Comparison of ENCODE assay signal across 11 cellular contexts in the genomic region with DNA sequence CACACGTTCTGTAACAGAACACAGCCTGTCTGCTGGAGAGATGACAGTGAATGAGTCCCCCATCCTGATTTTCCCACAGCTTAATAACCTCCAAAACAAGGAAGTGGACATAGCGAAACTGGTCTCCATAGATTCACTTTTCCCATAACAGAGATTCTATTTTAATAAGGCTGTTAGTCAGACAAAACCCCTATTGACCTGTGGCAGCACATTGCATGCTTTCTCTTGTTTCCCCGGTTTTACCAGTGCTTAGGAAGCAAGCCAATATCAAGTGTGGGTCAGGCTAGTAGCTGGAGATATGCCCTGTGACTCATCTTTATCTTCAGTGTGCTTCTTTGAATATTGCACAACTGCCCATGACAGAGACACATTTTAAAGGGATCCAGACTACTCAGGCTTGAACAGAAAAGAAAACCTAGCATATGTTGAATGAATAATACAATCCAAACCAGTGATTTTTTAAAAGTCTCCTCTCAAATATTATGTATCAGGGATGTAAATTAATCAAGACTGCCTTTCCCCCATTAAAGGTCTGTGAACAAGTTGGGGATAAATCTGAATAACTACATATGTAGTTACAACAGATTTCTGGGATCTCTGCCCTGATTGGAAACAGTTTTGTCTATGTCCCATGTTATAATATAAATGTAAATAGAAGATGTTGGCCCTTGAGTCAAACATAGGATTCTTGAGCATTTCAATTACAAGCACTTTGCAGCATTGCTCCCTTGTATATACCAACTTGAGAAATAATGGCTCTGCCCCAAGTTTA. TPM values are rescaled to one million over a fixed set of nuclear protein-coding genes. Genes with fewer than 3 reads are reported as not detected.
DNase-seq lines count a peak whose midpoint lies in the region; ATAC-seq and TF ChIP-seq lines count a peak whose summit lies in the region.
"Had no signal": no experiment of that assay in that cellular context is flagged by ENCODE, and none has a peak within 500 bp of the region (broad histone marks: within the 10 kb centered on the region; RNA-seq: fewer than 3 reads in every experiment).

No MANE protein-coding gene starts in this region.

- CTCF ChIA-PET in CD8-positive, alpha-beta T cell (lab: Charles Lee) = no interaction called here
- CTCF ChIA-PET in OCI-LY7 (lab: Charles Lee; ENCODE audit: unreplicated experiment) = no interaction called here

- no peaks in the 10 kb centered on the region for H3K27me3 ChIP-seq in upper lobe of right lung
- no peaks in the 10 kb centered on the region for H3K27me3 ChIP-seq in HAP-1 (ENCODE audit: low read depth)
- H3K27me3 ChIP-seq in CD8-positive, alpha-beta T cell (ENCODE audit: insufficient read depth, low read length) = no peaks in the 10 kb centered on the region

- no peaks in the 10 kb centered on the region for H3K36me3 Mint-ChIP-seq in CD8-positive, alpha-beta T cell
- H3K36me3 Mint-ChIP-seq: activated CD4-positive, alpha-beta memory T cell treated with anti-CD3 and anti-CD28 coated beads for 36 hours had no signal

- no peaks in the 10 kb centered on the region for H3K4me1 Mint-ChIP-seq in CD8-positive, alpha-beta T cell (ENCODE audit: low read depth)

- BruUV-seq in OCI-LY7 (replicated peaks; lab: Mats Ljungman, UMichigan) = no TSS peak

- POLR2A ChIA-PET in CD8-positive, alpha-beta T cell (lab: Charles Lee) = no interaction called here
- POLR2A ChIA-PET in OCI-LY7 (lab: Charles Lee) = no interaction called here

- no peaks in the 10 kb centered on the region for H3K9me2 ChIP-seq in OCI-LY7 (ENCODE audit: insufficient read depth, low read length)

- intact Hi-C loops in upper lobe of right lung (cut with DNase I) = no loop called here
- intact Hi-C loops in CD8-positive, alpha-beta T cell (cut with DNase I, micrococcal nuclease) = no loop called here
- intact Hi-C loops in OCI-LY7 (cut with micrococcal nuclease; ENCODE audit: unreplicated experiment) = no loop called here

- H3K9me3 ChIP-seq in upper lobe of right lung (no peaks in the 10 kb centered on the region), HAP-1 (peaks cover 3% of the 10 kb centered on the region; the same call in 1 of the 2 replicates), OCI-LY7 (ENCODE audit: low read length) (no peaks in the 10 kb centered on the region)
- no peaks in the 10 kb centered on the region for H3K9me3 ChIP-seq in CD8-positive, alpha-beta T cell (ENCODE audit: low read length)

- DNase-seq in M059J (ENCODE audit: low read depth) (peak; percentile 74), astrocyte of the spinal cord (ENCODE audit: low read depth, low spot score) (peak; percentile 93), kidney glomerular epithelial cell (lab: John Stamatoyannopoulos, UW) (peak; percentile 78), upper lobe of right lung (no peak), HAP-1 (ENCODE audit: low spot score in 2 of 2) (no peak), OCI-LY7 (ENCODE audit: low spot score) (no peak), NCI-H187 treated with DMSO at 0.1 percent for 48 hours (lab: John Stamatoyannopoulos, UW) (no peak)
- DNase-seq in CD8-positive, alpha-beta T cell = no peak
- DNase-seq: activated CD4-positive, alpha-beta memory T cell treated with anti-CD3 and anti-CD28 coated beads for 36 hours; Karpas-422 had no signal

- H4K20me1 ChIP-seq in OCI-LY7 (ENCODE audit: insufficient read depth, low read length) = no peaks in the 10 kb centered on the region

- H3K27ac Mint-ChIP-seq in CD8-positive, alpha-beta T cell = no peak overlapping the region
- H3K27ac Mint-ChIP-seq: activated CD4-positive, alpha-beta memory T cell treated with anti-CD3 and anti-CD28 coated beads for 36 hours had no signal

- no peaks in the 10 kb centered on the region for H3K27me3 Mint-ChIP-seq in CD8-positive, alpha-beta T cell (ENCODE audit: low read depth)
- H3K27me3 Mint-ChIP-seq: activated CD4-positive, alpha-beta memory T cell treated with anti-CD3 and anti-CD28 coated beads for 36 hours had no signal

- TF ChIP-seq CTCF in astrocyte of the spinal cord (IDR thresholded peaks at IDR 0.05; ENCODE audit: low read depth, low read length) (no peak), upper lobe of right lung (IDR thresholded peaks at IDR 0.05) (no peak), OCI-LY7 (conservative IDR thresholded peaks at IDR 0.05; ENCODE audit: low read length) (no peak)
- no peak for TF ChIP-seq CTCF in CD8-positive, alpha-beta T cell (IDR thresholded peaks at IDR 0.05)

- no peak overlapping the region for H2AFZ ChIP-seq in OCI-LY7 (ENCODE audit: low read length)

- H3K4me1 ChIP-seq in upper lobe of right lung (peaks cover 8% of the 10 kb centered on the region), HAP-1 (no peaks in the 10 kb centered on the region), OCI-LY7 (ENCODE audit: insufficient read depth, low read length, poor library complexity, severe bottlenecking) (no peaks in the 10 kb centered on the region)
- no peaks in the 10 kb centered on the region for H3K4me1 ChIP-seq in CD8-positive, alpha-beta T cell (ENCODE audit: insufficient read depth, low read length)

- no peak overlapping the region for H3K27ac ChIP-seq in upper lobe of right lung
- no peak overlapping the region for H3K27ac ChIP-seq in CD8-positive, alpha-beta T cell (ENCODE audit: low read depth, low read length)
- no peak overlapping the region for H3K27ac ChIP-seq in OCI-LY7 (ENCODE audit: low read depth, low read length, poor library complexity, severe bottlenecking)

- H3K9me3 Mint-ChIP-seq in CD8-positive, alpha-beta T cell = peaks cover 3% of the 10 kb centered on the region
- H3K9me3 Mint-ChIP-seq: activated CD4-positive, alpha-beta memory T cell treated with anti-CD3 and anti-CD28 coated beads for 36 hours had no signal

- in situ Hi-C loops in astrocyte of the spinal cord (cut with HindIII; ENCODE audit: low sequenced_read_pairs) = no loop called here
- in situ Hi-C loops in HAP-1 (cut with MboI; ENCODE audit: low sequenced_read_pairs) = no loop called here

- no peaks in the 10 kb centered on the region for H3K79me2 ChIP-seq in OCI-LY7 (ENCODE audit: insufficient read depth, low read depth, low read length)

- ATAC-seq in upper lobe of right lung = peak; percentile 68
- ATAC-seq in CD8-positive, alpha-beta T cell = no peak

- no peak overlapping the region for H3K4me3 Mint-ChIP-seq in CD8-positive, alpha-beta T cell
- H3K4me3 Mint-ChIP-seq: activated CD4-positive, alpha-beta memory T cell treated with anti-CD3 and anti-CD28 coated beads for 36 hours had no signal

- no peak overlapping the region for H3K4me3 ChIP-seq in astrocyte of the spinal cord (ENCODE audit: low read depth, low read length)
- no peak overlapping the region for H3K4me3 ChIP-seq in upper lobe of right lung
- no peak overlapping the region for H3K4me3 ChIP-seq in HAP-1
- H3K4me3 ChIP-seq in CD8-positive, alpha-beta T cell (ENCODE audit: low read depth, low read length) = no peak overlapping the region
- no peak overlapping the region for H3K4me3 ChIP-seq in OCI-LY7 (ENCODE audit: low read depth, low read length, poor library complexity, severe bottlenecking)

- H3K36me3 ChIP-seq in upper lobe of right lung = no peaks in the 10 kb centered on the region
- no peaks in the 10 kb centered on the region for H3K36me3 ChIP-seq in HAP-1 (replicated peaks)
- no peaks in the 10 kb centered on the region for H3K36me3 ChIP-seq in CD8-positive, alpha-beta T cell (ENCODE audit: insufficient read depth, low read length)
- H3K36me3 ChIP-seq in OCI-LY7 (ENCODE audit: insufficient read depth, low read length) = no peaks in the 10 kb centered on the region

- H3K4me2 ChIP-seq in OCI-LY7 (ENCODE audit: low read length) = no peak overlapping the region

RNA-seq across cellular contexts. Expression of gene CLDN8, which starts 11.9 kb away (rescaled TPM):
- not detected in 2 replicates for total RNA-seq in M059J (2014; rRNA removed; shearing (Covaris generic))
- total RNA-seq in upper lobe of right lung (not detected), OCI-LY7 (2022) (not detected in 2 replicates)
- total RNA-seq in CD8-positive, alpha-beta T cell = not detected
- not detected in 2 replicates for total RNA-seq in OCI-LY7 (2014; rRNA removed; shearing (Covaris generic))
- total RNA-seq: activated CD4-positive, alpha-beta memory T cell treated with anti-CD3 and anti-CD28 coated beads for 36 hours; endothelial cell of umbilical vein had no signal

RNA-seq across cellular contexts. Expression of gene KRTAP24-1, which starts 54.9 kb away (rescaled TPM):
- not detected in 2 replicates for total RNA-seq in M059J (2014; rRNA removed; shearing (Covaris generic))
- total RNA-seq in upper lobe of right lung = not detected
- not detected for total RNA-seq in CD8-positive, alpha-beta T cell
- not detected in 2 replicates for total RNA-seq in OCI-LY7 (2014; rRNA removed; shearing (Covaris generic))
- total RNA-seq in OCI-LY7 (2022) = not detected in 2 replicates
- total RNA-seq: activated CD4-positive, alpha-beta memory T cell treated with anti-CD3 and anti-CD28 coated beads for 36 hours; endothelial cell of umbilical vein had no signal

Comparison
In these comparisons a context has a peak if more than half of its experiments do, and no peak if none do; other contexts are left out.
1. DNase-seq: peak in M059J (single experiment), astrocyte of the spinal cord (single experiment) and kidney glomerular epithelial cell (single experiment); none in upper lobe of right lung (single experiment), HAP-1 (0 of 2), CD8-positive, alpha-beta T cell (0 of 7), OCI-LY7 (single experiment) and NCI-H187 treated with DMSO at 0.1 percent for 48 hours (single experiment).